ENCODE assay signal across 8 cellular contexts in the genomic region with DNA sequence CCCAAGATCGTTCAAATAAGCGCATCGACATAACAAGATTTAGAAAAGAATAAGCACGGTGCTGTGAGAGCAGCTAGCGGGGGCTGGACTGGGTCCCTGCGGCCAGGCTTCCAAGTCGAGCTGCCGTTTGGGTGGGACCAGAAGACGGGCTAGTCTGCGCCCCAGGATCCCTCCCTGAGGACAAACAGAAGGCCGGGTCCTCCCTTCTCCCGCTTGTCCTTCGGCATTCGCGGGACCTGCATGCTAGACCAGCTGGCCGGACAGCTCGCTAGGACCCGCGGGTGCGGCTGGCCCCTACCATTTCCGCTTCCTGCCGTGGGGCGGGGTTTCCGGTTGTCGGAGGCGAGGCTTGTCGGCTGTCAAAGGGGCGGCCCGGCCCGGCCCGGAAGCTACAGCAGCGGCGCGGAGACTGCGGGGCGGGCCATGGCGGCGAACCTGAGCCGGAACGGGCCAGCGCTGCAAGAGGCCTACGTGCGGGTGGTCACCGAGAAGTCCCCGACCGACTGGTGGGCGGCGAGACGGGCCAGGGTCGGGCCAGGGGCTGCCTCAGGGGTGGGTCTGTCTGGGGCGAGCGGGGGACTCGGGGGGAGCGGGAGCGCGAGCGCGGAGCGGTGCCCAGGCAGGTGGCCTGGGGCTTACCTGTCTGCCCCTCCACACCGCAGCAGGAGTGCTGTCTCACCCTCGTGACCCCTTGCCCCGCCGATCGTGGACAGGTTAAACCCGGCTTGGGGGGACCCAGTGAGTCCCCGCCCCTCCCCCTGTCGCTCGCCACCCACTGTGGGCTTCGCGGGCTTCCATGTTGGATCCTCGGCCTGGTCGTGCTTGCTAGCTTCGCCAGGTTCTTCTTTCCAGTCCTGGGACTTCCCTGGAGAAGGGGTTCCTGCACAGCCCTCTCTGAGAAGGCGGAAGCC. TPM values are rescaled to one million over a fixed set of nuclear protein-coding genes. Genes with fewer than 3 reads are reported as not detected.
DNase-seq lines count a peak whose midpoint lies in the region; ATAC-seq and TF ChIP-seq lines count a peak whose summit lies in the region.

A gene (plus strand): TSS at position 388 of the 911 bp plus-strand sequence. CDS start 36 bp downstream, at position 424.

- H3K9ac ChIP-seq in HUES48 (ENCODE audit: low read depth, low read length) (peak within 1 kb of the TSS; percentile 48), mucosa of stomach (ENCODE audit: low read length) (peak within 1 kb of the TSS; percentile 88)

- H3K4me1 ChIP-seq in HUES48 (ENCODE audit: control insufficient read depth, insufficient read depth, low read length) (peaks cover 4% of the 10 kb centered on the region; the same call in 1 of the 2 replicates), mucosa of stomach (ENCODE audit: control insufficient read depth, insufficient read depth, low read length) (peaks cover 48% of the 10 kb centered on the region)

- H3K9me3 ChIP-seq in HUES48 (ENCODE audit: control insufficient read depth, insufficient read depth, low read length) (no peaks in the 10 kb centered on the region), mucosa of stomach (ENCODE audit: control insufficient read depth, low read length) (no peaks in the 10 kb centered on the region)

- peaks cover 52% of the 10 kb centered on the region for H3K36me3 Mint-ChIP-seq in Calu3 (ENCODE audit: insufficient read depth, unreplicated experiment)

- H3K4me1 Mint-ChIP-seq in Calu3 (ENCODE audit: low read depth, unreplicated experiment), result peaks cover 59% of the 10 kb centered on the region

- CTCF ChIA-PET in Calu3 (lab: Charles Lee), result interaction anchor here (0.7 to 1.0 kb wide), 2 partner anchors 25 to 28 kb away, joined by 3 to 4 read pairs; no protein-coding TSS in a partner anchor

- peaks cover 11% of the 10 kb centered on the region; the same call in 1 of the 2 replicates for H3K36me3 ChIP-seq in HUES48 (ENCODE audit: control insufficient read depth, insufficient read depth, low read length)
- no peaks in the 10 kb centered on the region for H3K36me3 ChIP-seq in mucosa of stomach (ENCODE audit: control insufficient read depth, insufficient read depth, low read length)

- no TSS peak for BruUV-seq in Calu3 (replicated peaks; lab: Mats Ljungman, UMichigan)

- no peaks in the 10 kb centered on the region for H3K27me3 Mint-ChIP-seq in Calu3 (ENCODE audit: unreplicated experiment)

- H3K4me3 Mint-ChIP-seq in Calu3 (ENCODE audit: low read depth, unreplicated experiment), result peak within 1 kb of the TSS; percentile 84

- no peaks in the 10 kb centered on the region for H3K9me3 Mint-ChIP-seq in Calu3 (ENCODE audit: low read depth, unreplicated experiment)

- DNase-seq in Calu3 (peak; percentile 100), OCI-M1 (lab: John Stamatoyannopoulos, UW) (peak; percentile 92), epithelial cell of proximal tubule (ENCODE audit: low read depth) (no peak)
- peak; percentile 88 for DNase-seq in activated T-cell treated with anti-CD3 and anti-CD28 coated beads, Interleukin-2, amount 50 U/mL, for 1 hour
- peak; percentile 96 for DNase-seq in stimulated activated CD8-positive, alpha-beta memory T cell treated with anti-CD3 and anti-CD28 coated beads, Interleukin-4, amount 100 ng/mL, for 48 hours

- H3K4me3 ChIP-seq in HUES48 (ENCODE audit: low read depth, low read length) (peak within 1 kb of the TSS; percentile 78), epithelial cell of proximal tubule (ENCODE audit: low read depth, low read length) (peak within 1 kb of the TSS; percentile 94), mucosa of stomach (ENCODE audit: low read length) (peak within 1 kb of the TSS; percentile 76)

- H3K27ac ChIP-seq in HUES48 (ENCODE audit: low read depth, low read length), result peak within 1 kb of the TSS; percentile 72

- peak; percentile 61 for ATAC-seq in GM21381 (IDR thresholded peaks at IDR 0.05; ENCODE audit: unreplicated experiment)

- TF ChIP-seq CTCF in Calu3 (IDR thresholded peaks at IDR 0.05; ENCODE audit: unreplicated experiment), result no peak
- no peak for TF ChIP-seq CTCF in epithelial cell of proximal tubule (conservative IDR thresholded peaks at IDR 0.05; ENCODE audit: low read depth, low read length)

- intact Hi-C loops in Calu3 (cut with micrococcal nuclease; ENCODE audit: unreplicated experiment), result loop anchor here (5.0 kb wide), 1 partner anchor 78 kb away; a partner anchor contains a TSS

- H3K27ac Mint-ChIP-seq in Calu3 (ENCODE audit: unreplicated experiment), result peak within 1 kb of the TSS; percentile 57

- H3K27me3 ChIP-seq in HUES48 (ENCODE audit: control insufficient read depth, insufficient read depth, low read length) (no peaks in the 10 kb centered on the region; the same call in none of the 2 replicates), mucosa of stomach (ENCODE audit: control insufficient read depth, insufficient read depth, low read length) (no peaks in the 10 kb centered on the region)

RNA-seq across cellular contexts. Expression of the gene that starts here (rescaled TPM):
- total RNA-seq in Calu3 (2022) (164 and 180 TPM in 2 replicates), epithelial cell of proximal tubule (97.7 and 151 TPM in 2 replicates)
